Comparison of ENCODE assay signal across 12 cellular contexts in the genomic region with DNA sequence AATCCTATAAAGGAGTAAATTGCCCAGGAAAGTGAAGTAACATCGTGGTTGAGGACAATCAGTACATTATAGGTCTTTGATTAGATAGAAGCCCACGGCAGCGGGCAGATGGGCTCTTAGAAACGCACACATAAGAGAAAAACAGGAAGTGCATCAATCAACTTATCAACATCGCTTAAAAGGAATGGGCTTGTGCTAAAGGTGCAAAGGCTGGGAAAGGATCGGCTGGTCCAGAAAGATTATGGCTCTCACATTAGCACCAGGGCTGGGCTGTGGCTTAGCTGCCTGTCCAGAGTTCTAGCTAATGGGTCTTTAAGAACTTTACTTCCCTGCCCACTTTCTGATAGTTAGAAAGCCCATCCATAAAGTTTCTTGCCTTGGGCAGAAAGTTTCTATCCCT.
A peak's percentile ranks its signal among the peaks of the same experiment; 100 is the strongest.
DNase-seq lines count a peak whose midpoint lies in the region; ATAC-seq, FAIRE-seq and TF ChIP-seq lines count a peak whose summit lies in the region.
"Had no signal": no experiment of that assay in that cellular context is flagged by ENCODE, and none has a peak within 500 bp of the region (broad histone marks: within the 10 kb centered on the region; RNA-seq: fewer than 3 reads in every experiment).

No MANE protein-coding gene starts in this region.

- peak overlapping the region; percentile 58; the same call in 1 of the 2 replicates for H3K4me3 ChIP-seq in BLaER1
- peak overlapping the region; percentile 25; the same call in 1 of the 2 replicates for H3K4me3 ChIP-seq in GM12865 (ENCODE audit: low read depth, low read length)
- no peak overlapping the region for H3K4me3 ChIP-seq in bronchial epithelial cell (ENCODE audit: low read depth, low read length)
- H3K4me3 ChIP-seq: cardiac muscle cell had no signal

- DNase-seq in GM12865 (ENCODE audit: low read depth): no peak
- DNase-seq in OCI-M1 (lab: John Stamatoyannopoulos, UW): peak; percentile 53
- DNase-seq in bronchial epithelial cell (ENCODE audit: low read depth): no peak
- no peak for DNase-seq in effector CD8-positive, alpha-beta T cell (lab: John Stamatoyannopoulos, UW)
- DNase-seq: head of caudate nucleus, left cardiac atrium had no signal

- H3K4me1 ChIP-seq in BLaER1: peaks cover 32% of the 10 kb centered on the region

- H3K9me3 ChIP-seq in BLaER1: peaks cover 9% of the 10 kb centered on the region; the same call in 1 of the 2 replicates

- H3K27ac ChIP-seq in BLaER1: peak overlapping the region; percentile 79
- H3K27ac ChIP-seq: cardiac muscle cell, epithelial cell of prostate had no signal

- H3K4me2 ChIP-seq in BLaER1: peak overlapping the region; percentile 85

- no peaks in the 10 kb centered on the region for H3K36me3 ChIP-seq in BLaER1
- no peaks in the 10 kb centered on the region for H3K36me3 ChIP-seq in bronchial epithelial cell (ENCODE audit: control insufficient read depth, insufficient read depth, low read length)
- H3K36me3 ChIP-seq: cardiac muscle cell had no signal

- TF ChIP-seq CTCF in GM12865 (IDR thresholded peaks at IDR 0.05; ENCODE audit: insufficient read depth, low read depth, low read length, missing control alignments): no peak
- TF ChIP-seq CTCF in bronchial epithelial cell (IDR thresholded peaks at IDR 0.05; ENCODE audit: insufficient read depth, low read length, severe bottlenecking): no peak

- peak overlapping the region; percentile 61; the same call in 1 of the 2 replicates for H3K9ac ChIP-seq in BLaER1

- ATAC-seq in GM21825 (IDR thresholded peaks at IDR 0.05; ENCODE audit: unreplicated experiment) (no peak), GM18907 (IDR thresholded peaks at IDR 0.05; ENCODE audit: unreplicated experiment) (no peak), HG02840 (IDR thresholded peaks at IDR 0.05; ENCODE audit: low FRiP score, unreplicated experiment) (no peak)
- ATAC-seq: left cardiac atrium had no signal

- FAIRE-seq in bronchial epithelial cell (lab: Jason Lieb, UNC): peak; percentile 62

- H3K27me3 ChIP-seq in BLaER1: no peaks in the 10 kb centered on the region
- no peaks in the 10 kb centered on the region for H3K27me3 ChIP-seq in bronchial epithelial cell (ENCODE audit: control insufficient read depth, insufficient read depth, low read length)
- H3K27me3 ChIP-seq: cardiac muscle cell had no signal

- H4K20me1 ChIP-seq in BLaER1: no peaks in the 10 kb centered on the region
